ENCODE assay signal across 1 cellular context in genomic region chr15:77030928-77031375, GRCh38.
TF ChIP-seq lines count a peak whose summit lies in the region.

No MANE protein-coding gene starts in this region.

TF ChIP-seq in HepG2, 621 proteins besides CTCF, POLR2A, EP300 and RAD21 (continued from another document):
- TF ChIP-seq IRF1 (CRISPR knock-in tag; IDR thresholded peaks at IDR 0.05; ENCODE audit: low read depth): no peak
- TF ChIP-seq MAFG (CRISPR knock-in tag; IDR thresholded peaks at IDR 0.05): no peak
